19 cellular contexts compared by ENCODE assay signal in the genomic region with DNA sequence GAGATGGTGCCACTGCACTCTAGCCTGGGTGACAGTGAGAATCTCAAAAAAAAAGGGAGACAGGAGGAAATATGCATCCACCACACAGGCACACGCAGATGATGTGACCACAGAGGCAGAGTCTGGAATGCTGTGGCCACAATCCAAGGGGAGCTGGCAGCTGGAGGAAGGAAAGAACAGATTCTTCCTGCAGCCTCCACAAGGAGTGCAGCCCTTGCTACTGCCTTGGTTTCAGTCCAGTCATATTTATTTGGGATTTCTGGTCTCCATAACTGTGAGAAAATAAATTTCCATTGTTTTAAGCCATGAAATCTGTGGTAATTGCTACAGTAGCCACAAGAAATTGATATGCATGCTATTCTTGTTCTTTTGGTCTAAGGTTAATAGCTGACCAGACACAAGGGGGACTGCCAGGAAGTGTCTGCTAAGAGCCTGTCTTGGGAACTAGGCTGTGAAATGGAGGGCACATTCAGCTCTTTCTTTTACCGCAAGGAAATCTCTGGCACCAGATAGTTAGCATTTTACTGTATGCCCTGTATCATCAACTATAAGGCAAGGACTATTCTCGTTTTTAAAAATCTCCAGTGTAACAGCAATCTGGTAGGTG.
A peak's percentile ranks its signal among the peaks of the same experiment; 100 is the strongest.
DNase-seq lines count a peak whose midpoint lies in the region; ATAC-seq and TF ChIP-seq lines count a peak whose summit lies in the region.
"Had no signal": no experiment of that assay in that cellular context is flagged by ENCODE, and none has a peak within 500 bp of the region (broad histone marks: within the 10 kb centered on the region; RNA-seq: fewer than 3 reads in every experiment).

No MANE protein-coding gene starts in this region.

- no peaks in the 10 kb centered on the region for H3K9me3 ChIP-seq in gastrocnemius medialis
- H3K9me3 ChIP-seq: BLaER1 had no signal

- no peaks in the 10 kb centered on the region for H3K36me3 ChIP-seq in gastrocnemius medialis
- H3K36me3 ChIP-seq: BLaER1, cardiac muscle cell, tibial nerve had no signal

- peak overlapping the region; percentile 18; the same call in 1 of the 2 replicates for H3K27ac ChIP-seq in RWPE1
- H3K27ac ChIP-seq in gastrocnemius medialis = peak overlapping the region; percentile 14 to 80 (median 70)
- H3K27ac ChIP-seq: BLaER1, parathyroid adenoma had no signal

- TF ChIP-seq POLR2A in gastrocnemius medialis (IDR thresholded peaks at IDR 0.05) = no peak

- intact Hi-C loops in gastrocnemius medialis (cut with DNase I; ENCODE audit: low total_unique reads) = no loop called here

- TF ChIP-seq CTCF in RWPE1 (conservative IDR thresholded peaks at IDR 0.05; ENCODE audit: low read depth) (no peak), gastrocnemius medialis (IDR thresholded peaks at IDR 0.05 in 4 of 5, conservative IDR thresholded peaks at IDR 0.05 in 1 of 5) (no peak)

- peak; percentile 57 for DNase-seq in GM03348 (ENCODE audit: low spot score)
- no peak for DNase-seq in RWPE1 (ENCODE audit: low spot score)
- DNase-seq in fibroblast of gingiva (ENCODE audit: low read depth) = peak; percentile 78
- no peak for DNase-seq in gastrocnemius medialis
- no peak for DNase-seq in inferior parietal cortex (ENCODE audit: extremely low spot score)
- no peak for DNase-seq in cerebellar nuclear complex (lab: John Stamatoyannopoulos, UW)
- DNase-seq: activated CD4-positive, alpha-beta T cell treated with anti-CD3 and anti-CD28 coated beads, Interleukin-2, amount 50 U/mL, for 4 hours; activated T-cell treated with anti-CD3 and anti-CD28 coated beads for 4 hours; naive thymus-derived CD4-positive, alpha-beta T cell; NCI-H1436 treated with DMSO at 0.1 percent for 48 hours; NCI-H345; SIG-M5 had no signal

- ATAC-seq in gastrocnemius medialis = peak in 1 of 2 donors; percentile 40
- ATAC-seq in GM18870 (IDR thresholded peaks at IDR 0.05; ENCODE audit: unreplicated experiment) = no peak
- ATAC-seq in HG03442 (IDR thresholded peaks at IDR 0.05; ENCODE audit: unreplicated experiment) = no peak
- ATAC-seq: naive thymus-derived CD4-positive, alpha-beta T cell; stimulated activated effector memory CD8-positive, alpha-beta T cell treated with anti-CD3 and anti-CD28 coated beads, Interleukin-12 subunit alpha, Interleukin-12 subunit beta, amount 100 ng/mL, for 72 hours had no signal

- peaks cover 7 to 34% of the 10 kb centered on the region in 2 donors for H3K4me1 ChIP-seq in gastrocnemius medialis

- in situ Hi-C loops in gastrocnemius medialis (cut with MboI; ENCODE audit: low sequenced_read_pairs in 4 of 4) = no loop called here

- CTCF ChIA-PET in RWPE1 (lab: Yijun Ruan, JAX) = no interaction called here

- no peaks in the 10 kb centered on the region for H3K27me3 ChIP-seq in gastrocnemius medialis
- H3K27me3 ChIP-seq: BLaER1, cardiac muscle cell, tibial nerve had no signal

- H3K4me3 ChIP-seq in gastrocnemius medialis = no peak overlapping the region
- H3K4me3 ChIP-seq: BLaER1, cardiac muscle cell, tibial nerve had no signal

- POLR2A ChIA-PET in RWPE1 (lab: Yijun Ruan, JAX; ENCODE audit: low non-redundant PET) = no interaction called here

Comparison
In these comparisons a context has a peak if more than half of its experiments do, and no peak if none do; other contexts are left out.
1. DNase-seq: peak in GM03348 (single experiment) and fibroblast of gingiva (single experiment); none in RWPE1 (single experiment), gastrocnemius medialis (0 of 2), inferior parietal cortex (single experiment) and cerebellar nuclear complex (0 of 2).